In the genomic region with DNA sequence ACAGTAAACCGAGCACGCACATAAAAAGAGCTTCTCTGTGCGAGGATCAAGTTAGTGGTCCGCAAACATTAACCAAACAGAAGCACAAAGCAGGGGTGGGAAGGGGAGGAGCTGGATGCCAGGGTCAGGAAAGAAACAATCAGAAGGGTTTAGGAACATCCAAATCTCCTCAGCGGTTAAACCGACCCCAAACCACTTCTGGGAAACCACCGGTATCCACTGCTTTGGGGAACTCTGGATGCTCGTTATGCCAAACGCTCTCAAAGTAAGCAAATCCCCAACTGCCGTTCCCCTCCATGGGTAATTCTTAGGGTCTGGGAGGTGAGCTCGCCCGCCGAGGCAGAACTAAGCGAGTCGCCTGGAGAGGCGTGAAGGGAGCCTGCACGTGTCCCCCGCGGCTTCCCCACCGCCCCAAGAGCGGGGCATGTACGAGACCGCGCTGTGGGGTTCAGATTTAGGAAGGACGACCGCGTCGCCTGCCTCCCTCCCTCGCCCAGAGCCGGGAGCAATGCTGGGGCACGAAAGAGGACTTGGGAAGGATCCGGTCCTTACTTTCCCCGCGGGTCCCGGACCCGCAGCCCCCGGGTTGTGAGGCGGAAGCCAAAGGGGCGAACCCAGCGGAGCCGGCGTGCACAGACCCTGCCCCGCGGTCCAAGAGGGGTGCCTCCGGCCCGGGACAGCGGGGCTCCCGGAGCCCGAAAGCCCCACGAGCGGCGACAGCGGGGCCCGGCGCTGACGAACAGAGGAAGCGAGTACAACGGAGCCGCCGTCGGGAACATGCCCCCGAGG, we compare ENCODE assay signal across 8 cellular contexts. TPM values are rescaled to one million over a fixed set of nuclear protein-coding genes. Genes with fewer than 3 reads are reported as not detected.
DNase-seq lines count a peak whose midpoint lies in the region; ATAC-seq and TF ChIP-seq lines count a peak whose summit lies in the region.

No MANE protein-coding gene starts in this region.

- H3K9ac ChIP-seq in trophoblast cell (ENCODE audit: low read length), result peak overlapping the region; percentile 73

- WGBS in trophoblast cell (ENCODE audit: extremely low coverage, insufficient coverage, insufficient read length), result no CpG with 5 or more reads among the region's 62 CpGs

- peaks cover 0 to 6% of the 10 kb centered on the region in 2 experiments for H3K36me3 ChIP-seq in trophoblast cell (ENCODE audit: control insufficient read depth in 1 of 2, insufficient read depth in 2 of 2, low read length in 2 of 2)

- peak overlapping the region; percentile 98 for H3K18ac ChIP-seq in trophoblast cell (ENCODE audit: low read length)

- peak overlapping the region; percentile 86 for H2AFZ ChIP-seq in trophoblast cell (ENCODE audit: insufficient read depth, low read length, poor library complexity)

- H3K79me1 ChIP-seq in trophoblast cell (ENCODE audit: low read length), result peaks cover 12% of the 10 kb centered on the region

- H2BK12ac ChIP-seq in trophoblast cell (ENCODE audit: low read length), result peak overlapping the region; percentile 11

- peak overlapping the region; percentile 81 for H3K4me2 ChIP-seq in trophoblast cell (ENCODE audit: low read length)

- peak overlapping the region; percentile 73 for H3K27ac ChIP-seq in trophoblast cell (ENCODE audit: low read depth, low read length)

- peak overlapping the region; percentile 90 for H2BK120ac ChIP-seq in trophoblast cell (ENCODE audit: insufficient read depth, low read length, poor library complexity)

- H3K9me3 ChIP-seq in trophoblast cell (ENCODE audit: insufficient read depth, low read depth, low read length), result no peaks in the 10 kb centered on the region

- H2AK5ac ChIP-seq in trophoblast cell (ENCODE audit: low read length), result peak overlapping the region; percentile 71

- H4K91ac ChIP-seq in trophoblast cell (ENCODE audit: low read depth, low read length), result peak overlapping the region; percentile 82

- ATAC-seq in HG02642 (IDR thresholded peaks at IDR 0.05; ENCODE audit: poor library complexity, unreplicated experiment), result peak; percentile 14

- peak overlapping the region; percentile 97 for H3K14ac ChIP-seq in trophoblast cell (ENCODE audit: low read length)

- H3K4me1 ChIP-seq in trophoblast cell (ENCODE audit: control insufficient read depth in 1 of 2, insufficient read depth in 2 of 2, low read length in 2 of 2), result no peaks in the 10 kb centered on the region

- no peaks in the 10 kb centered on the region for H3K27me3 ChIP-seq in trophoblast cell (ENCODE audit: insufficient read depth, low read length)

- H4K12ac ChIP-seq in trophoblast cell (ENCODE audit: low read depth, low read length), result peak overlapping the region; percentile 87

- H3K23ac ChIP-seq in trophoblast cell (ENCODE audit: low read length), result no peak overlapping the region

- DNase-seq in GM10266 (ENCODE audit: extremely low spot score) (peak; percentile 28), NCI-H69 (lab: John Stamatoyannopoulos, UW) (peak; percentile 73), glomerular visceral epithelial cell (ENCODE audit: extremely low spot score) (peak; percentile 20), trophoblast cell (peak in 1 of 2 donors; percentile 29), NCI-H187 treated with DMSO at 0.1 percent for 48 hours (lab: John Stamatoyannopoulos, UW) (no peak), NCI-H446 (lab: John Stamatoyannopoulos, UW) (no peak)
- DNase-seq in activated effector memory CD4-positive, alpha-beta T cell treated with Interleukin-2 at 50 U/mL for 16 hours, result peak; percentile 14

- H3K4me3 ChIP-seq in trophoblast cell (ENCODE audit: low read depth, low read length), result peak overlapping the region; percentile 99

- H2BK5ac ChIP-seq in trophoblast cell (ENCODE audit: low read depth, low read length, poor library complexity), result peak overlapping the region; percentile 89

- H3K4ac ChIP-seq in trophoblast cell (ENCODE audit: low read depth, low read length), result peak overlapping the region; percentile 99

- H3K79me2 ChIP-seq in trophoblast cell (ENCODE audit: control insufficient read depth, insufficient read depth, low read length, poor library complexity), result peaks cover 31% of the 10 kb centered on the region

- H4K8ac ChIP-seq in trophoblast cell (ENCODE audit: low read depth, low read length), result peak overlapping the region; percentile 95

- TF ChIP-seq CTCF in GM10266 (IDR thresholded peaks at IDR 0.05; ENCODE audit: control insufficient read depth, insufficient read depth, low read depth, missing control alignments), result no peak

RNA-seq across cellular contexts. Expression of a gene that starts 0.7 kb away (rescaled TPM):
- 30.3 and 30.7 TPM in 2 replicates for polyA plus RNA-seq in trophoblast cell (2013)

RNA-seq across cellular contexts. Expression of a gene that starts 20.0 kb away (rescaled TPM):
- polyA plus RNA-seq in trophoblast cell (2013), result 51.7 and 53.1 TPM in 2 replicates

Comparison
In these comparisons a context has a peak if more than half of its experiments do, and no peak if none do; other contexts are left out.
1. DNase-seq: peak in GM10266 (single experiment), NCI-H69 (single experiment), activated effector memory CD4-positive, alpha-beta T cell treated with Interleukin-2 at 50 U/mL for 16 hours (single experiment) and glomerular visceral epithelial cell (single experiment); none in NCI-H187 treated with DMSO at 0.1 percent for 48 hours (single experiment) and NCI-H446 (0 of 2).